Comparison of ENCODE assay signal across 28 cellular contexts in genomic region chr21:42500225-42500624, GRCh38. TPM values are rescaled to one million over a fixed set of nuclear protein-coding genes. Genes with fewer than 3 reads are reported as not detected.
"Had no signal": no experiment of that assay in that cellular context is flagged by ENCODE, and none has a peak within 500 bp of the region (broad histone marks: within the 10 kb centered on the region; RNA-seq: fewer than 3 reads in every experiment).

No MANE protein-coding gene starts in this region.

- H3K27ac ChIP-seq: coronary artery, esophagus muscularis mucosa, foreskin keratinocyte, gastroesophageal sphincter, heart left ventricle, hepatocyte, prostate gland, right atrium auricular region, sigmoid colon, suprapubic skin had no signal

- H3K9me3 ChIP-seq: esophagus muscularis mucosa, gastroesophageal sphincter, heart left ventricle, mucosa of descending colon, prostate gland, right atrium auricular region, sigmoid colon, suprapubic skin had no signal

- H3K36me3 ChIP-seq: esophagus muscularis mucosa, gastroesophageal sphincter, heart left ventricle, prostate gland, right atrium auricular region, sigmoid colon, suprapubic skin had no signal

- H3K79me2 ChIP-seq: hepatocyte had no signal

- H3K27me3 ChIP-seq: esophagus muscularis mucosa, gastroesophageal sphincter, heart left ventricle, hepatocyte, right atrium auricular region, sigmoid colon, suprapubic skin had no signal

- H3K36me3 Mint-ChIP-seq: mesothelial cell of epicardium; naive B cell; natural killer cell treated with Interleukin-12 subunit alpha and Interleukin-12 subunit beta and Interleukin-15 and Interleukin-18, amount 100 ng/mL, for 72 hours had no signal

- H3K4me3 Mint-ChIP-seq: mesothelial cell of epicardium; natural killer cell treated with Interleukin-12 subunit alpha and Interleukin-12 subunit beta and Interleukin-15 and Interleukin-18, amount 100 ng/mL, for 72 hours; stimulated activated naive CD8-positive, alpha-beta T cell treated with anti-CD3 and anti-CD28 coated beads, Interleukin-15, amount 100 ng/mL, for 72 hours had no signal

- H3K27me3 Mint-ChIP-seq: naive B cell; stimulated activated naive CD8-positive, alpha-beta T cell treated with anti-CD3 and anti-CD28 coated beads, Interleukin-15, amount 100 ng/mL, for 72 hours had no signal

- H3K9me3 Mint-ChIP-seq: mesothelial cell of epicardium; naive B cell; natural killer cell treated with Interleukin-12 subunit alpha and Interleukin-12 subunit beta and Interleukin-15 and Interleukin-18, amount 100 ng/mL, for 72 hours; stimulated activated naive CD8-positive, alpha-beta T cell treated with anti-CD3 and anti-CD28 coated beads, Interleukin-15, amount 100 ng/mL, for 72 hours had no signal

- H3K4me3 ChIP-seq: coronary artery, esophagus muscularis mucosa, gastroesophageal sphincter, heart left ventricle, hepatocyte, mucosa of descending colon, prostate gland, right atrium auricular region, sigmoid colon, suprapubic skin had no signal

- H3K27ac Mint-ChIP-seq: mesothelial cell of epicardium; natural killer cell treated with Interleukin-12 subunit alpha and Interleukin-12 subunit beta and Interleukin-15 and Interleukin-18, amount 100 ng/mL, for 72 hours had no signal

- H2AFZ ChIP-seq: hepatocyte had no signal

- DNase-seq: dermis blood vessel endothelial cell; effector memory CD4-positive, alpha-beta T cell; heart left ventricle; mesenchymal stem cell; mucosa of descending colon; naive B cell; nucleus accumbens; sigmoid colon; stimulated activated CD4-positive, alpha-beta T cell treated with anti-CD3 and anti-CD28 coated beads, Interleukin-2, amount 100 ng/mL, for 24 hours; stimulated activated CD4-positive, alpha-beta T cell treated with anti-CD3 and anti-CD28 coated beads, Interleukin-4, amount 100 ng/mL, for 4 hours; stimulated activated naive CD4-positive, alpha-beta T cell; stimulated activated naive CD8-positive, alpha-beta T cell treated with anti-CD3 and anti-CD28 coated beads, Interleukin-15, amount 100 ng/mL, for 72 hours had no signal

- ATAC-seq: foreskin keratinocyte; gastroesophageal sphincter; heart left ventricle; left lobe of liver; mucosa of descending colon; natural killer cell treated with Interleukin-12 subunit alpha and Interleukin-12 subunit beta and Interleukin-15 and Interleukin-18, amount 100 ng/mL, for 72 hours; stimulated activated naive CD8-positive, alpha-beta T cell treated with anti-CD3 and anti-CD28 coated beads, Interleukin-15, amount 100 ng/mL, for 72 hours had no signal

- H3K4me2 ChIP-seq: hepatocyte had no signal

- FAIRE-seq: endothelial cell of umbilical vein, kidney had no signal

RNA-seq across cellular contexts. Expression of gene RSPH1, which starts 4.2 kb away (rescaled TPM):
- total RNA-seq: dermis blood vessel endothelial cell, endothelial cell of umbilical vein, fibroblast of lung, lung microvascular endothelial cell, right atrium auricular region, skeletal muscle tissue had no signal
- polyA plus RNA-seq: fibroblast of lung had no signal
